8 cellular contexts compared by ENCODE assay signal in genomic region chr10:114043532-114044250, GRCh38. TPM values are rescaled to one million over a fixed set of nuclear protein-coding genes. Genes with fewer than 3 reads are reported as not detected.
DNase-seq lines count a peak whose midpoint lies in the region; ATAC-seq, FAIRE-seq and TF ChIP-seq lines count a peak whose summit lies in the region.

Gene ADRB1 (plus strand): TSS chr10:114043866. CDS start chr10:114044133, 267 bp downstream.

- peak within 1 kb of the TSS; percentile 48 for H3K9ac ChIP-seq in astrocyte (ENCODE audit: low read length)

- H3K4me3 ChIP-seq in Peyer's patch (peak within 1 kb of the TSS; percentile 45 to 61 (median 51)), astrocyte (ENCODE audit: insufficient read depth, low read depth, low read length) (peak within 1 kb of the TSS; percentile 60)

- H3K4me3 Mint-ChIP-seq in astrocyte (ENCODE audit: unreplicated experiment) (peak within 1 kb of the TSS; percentile 83), progenitor cell of endocrine pancreas (ENCODE audit: low read depth) (peak within 1 kb of the TSS; percentile 74)

- H3K27me3 ChIP-seq in Peyer's patch (no peaks in the 10 kb centered on the region), astrocyte (ENCODE audit: insufficient read depth, low read length) (peaks cover 63% of the 10 kb centered on the region)

- H3K27me3 Mint-ChIP-seq in astrocyte (ENCODE audit: low read depth, unreplicated experiment) (peaks cover 58% of the 10 kb centered on the region), progenitor cell of endocrine pancreas (peaks cover 86% of the 10 kb centered on the region)

- no peaks in the 10 kb centered on the region for H3K36me3 ChIP-seq in Peyer's patch
- H3K36me3 ChIP-seq in astrocyte (ENCODE audit: insufficient read depth, low read length) = no peaks in the 10 kb centered on the region

- peak within 1 kb of the TSS; percentile 89 for H3K4me2 ChIP-seq in astrocyte (ENCODE audit: low read length)

- TF ChIP-seq POLR2A in Peyer's patch (IDR thresholded peaks at IDR 0.05) = peak; percentile 29 to 66

- no peaks in the 10 kb centered on the region for H4K20me1 ChIP-seq in astrocyte (ENCODE audit: insufficient read depth, low read length)

- peak; percentile 43 for ATAC-seq in GM18861 (IDR thresholded peaks at IDR 0.05; ENCODE audit: unreplicated experiment)

- H2AFZ ChIP-seq in astrocyte (ENCODE audit: low read depth, low read length) = peak within 1 kb of the TSS; percentile 89

- H3K27ac ChIP-seq in Peyer's patch (peak within 1 kb of the TSS; percentile 69 to 86 (median 73)), astrocyte (ENCODE audit: low read depth, low read length) (no peak within 1 kb of the TSS)

- no peaks in the 10 kb centered on the region for H3K9me3 ChIP-seq in Peyer's patch
- no peaks in the 10 kb centered on the region for H3K9me3 ChIP-seq in astrocyte (ENCODE audit: insufficient read depth, low read depth, low read length)

- H3K4me1 ChIP-seq in Peyer's patch (peaks cover 0 to 16% (median 0%) of the 10 kb centered on the region in 4 donors), astrocyte (ENCODE audit: insufficient read depth, low read length) (peaks cover 6% of the 10 kb centered on the region)

- H3K4me1 Mint-ChIP-seq in astrocyte (ENCODE audit: low read depth, unreplicated experiment) (no peaks in the 10 kb centered on the region), progenitor cell of endocrine pancreas (ENCODE audit: low read depth) (peaks cover 6% of the 10 kb centered on the region)

- DNase-seq in AG08396 (ENCODE audit: low spot score) = peak; percentile 48
- peak; percentile 78 for DNase-seq in HK-2 (ENCODE audit: unreplicated experiment)
- peak; percentile 35 to 94 (median 90) for DNase-seq in Peyer's patch
- peak; percentile 22 for DNase-seq in astrocyte (ENCODE audit: low read depth)
- peak; percentile 75 to 76 for DNase-seq in hippocampal formation (lab: John Stamatoyannopoulos, UW)
- DNase-seq in progenitor cell of endocrine pancreas (ENCODE audit: low spot score, unreplicated experiment) = peak; percentile 50
- no peak for DNase-seq in stimulated activated naive CD4-positive, alpha-beta T cell treated with Interleukin-2 at 50 U/mL for 16 hours (lab: John Stamatoyannopoulos, UW)

- H3K79me2 ChIP-seq in astrocyte (ENCODE audit: insufficient read depth, low read length) = no peaks in the 10 kb centered on the region

- TF ChIP-seq CTCF in Peyer's patch (IDR thresholded peaks at IDR 0.05) (no peak), astrocyte (IDR thresholded peaks at IDR 0.05; ENCODE audit: insufficient read depth, low read depth, low read length) (no peak), progenitor cell of endocrine pancreas (IDR thresholded peaks at IDR 0.05; ENCODE audit: unreplicated experiment) (no peak)

- H3K36me3 Mint-ChIP-seq in astrocyte (ENCODE audit: low read depth, unreplicated experiment) (no peaks in the 10 kb centered on the region), progenitor cell of endocrine pancreas (ENCODE audit: insufficient read depth) (no peaks in the 10 kb centered on the region)

- no peak for FAIRE-seq in astrocyte (lab: Jason Lieb, UNC)

- H3K9me3 Mint-ChIP-seq in astrocyte (ENCODE audit: unreplicated experiment) = peaks cover 2% of the 10 kb centered on the region
- no peaks in the 10 kb centered on the region for H3K9me3 Mint-ChIP-seq in progenitor cell of endocrine pancreas (ENCODE audit: low read depth)

- H3K27ac Mint-ChIP-seq in astrocyte (ENCODE audit: unreplicated experiment) (no peak within 1 kb of the TSS), progenitor cell of endocrine pancreas (peak within 1 kb of the TSS; percentile 80)

RNA-seq across cellular contexts. Expression of gene ADRB1, which starts in this region (rescaled TPM):
- total RNA-seq in Peyer's patch (1 to 10 TPM in 3 of 4 donors, not detected in 1; 3.1 to 8.0 (median 4.6) TPM), astrocyte (0.62 and 1.3 TPM in 2 replicates), progenitor cell of endocrine pancreas (not detected in 2 replicates)

Comparison
In these comparisons a context has a peak if more than half of its experiments do, and no peak if none do; other contexts are left out.
1. Peak in DNase-seq in progenitor cell of endocrine pancreas; RNA of the gene not detected or under 1 TPM.